In the genomic region with DNA sequence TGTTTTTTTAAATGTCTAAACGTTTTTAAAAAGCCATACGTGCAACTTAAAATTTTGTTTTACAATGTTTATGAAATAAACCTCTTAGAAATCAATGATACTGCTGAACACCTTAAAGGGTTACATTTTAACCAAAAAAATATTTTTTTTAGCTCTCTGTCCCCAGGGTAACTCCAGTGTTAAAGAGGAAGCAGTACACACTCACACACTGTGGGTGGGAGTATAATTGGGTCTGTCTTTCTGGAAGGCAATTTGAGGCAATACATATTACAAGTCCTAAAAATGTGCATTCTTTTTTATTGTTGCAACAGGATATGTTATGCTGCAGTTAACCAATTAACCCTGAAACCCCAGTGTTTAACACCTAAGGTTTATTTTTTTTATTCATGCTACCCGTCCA, we compare ENCODE assay signal across 19 cellular contexts. TPM values are rescaled to one million over a fixed set of nuclear protein-coding genes. Genes with fewer than 3 reads are reported as not detected.
DNase-seq lines count a peak whose midpoint lies in the region; ATAC-seq and TF ChIP-seq lines count a peak whose summit lies in the region.
"Had no signal": no experiment of that assay in that cellular context is flagged by ENCODE, and none has a peak within 500 bp of the region (broad histone marks: within the 10 kb centered on the region; RNA-seq: fewer than 3 reads in every experiment).

No MANE protein-coding gene starts in this region.

- no peaks in the 10 kb centered on the region for H3K27me3 ChIP-seq in BLaER1
- no peaks in the 10 kb centered on the region for H3K27me3 ChIP-seq in SU-DHL-6 (ENCODE audit: low read length)
- H3K27me3 ChIP-seq: SJSA1 had no signal

- intact Hi-C loops in activated T-helper 1 cell treated with anti-CD3 and anti-CD28 coated beads, Interleukin-12 subunit alpha, Interleukin-12 subunit beta, Interleukin-2, Interleukin-4 antibody, amounts not matched to agents 30 ng/mL and 10 ng/mL and 1 ng/mL, durations not matched to agents 14 hours and 24 hours and 36 hours (cut with micrococcal nuclease) = no loop called here

- peaks cover 8% of the 10 kb centered on the region for H3K9me3 ChIP-seq in BLaER1
- H3K9me3 ChIP-seq in SU-DHL-6 (ENCODE audit: insufficient read depth, low read length) = no peaks in the 10 kb centered on the region
- H3K9me3 ChIP-seq: SJSA1 had no signal

- DNase-seq in KBM-7 (peak; percentile 83), NOMO-1 (lab: John Stamatoyannopoulos, UW; ENCODE audit: unreplicated experiment in 2 of 2) (peak; percentile 47 to 57), foreskin melanocyte (no peak), T1000 (lab: John Stamatoyannopoulos, UW) (no peak)
- DNase-seq in activated T-helper 1 cell treated with anti-CD3 and anti-CD28 coated beads, Interleukin-12 subunit alpha, Interleukin-12 subunit beta, Interleukin-2, Interleukin-4 antibody, amounts not matched to agents 30 ng/mL and 10 ng/mL and 1 ng/mL, durations not matched to agents 14 hours and 24 hours and 36 hours (ENCODE audit: low spot score) = no peak
- DNase-seq: COR-L47, EL, H9, NCI-H1105, NCI-H1694, NCI-H510A treated with DMSO at 0.1 percent for 48 hours, NCI-H82 had no signal

- H3K4me1 Mint-ChIP-seq in activated T-helper 1 cell treated with anti-CD3 and anti-CD28 coated beads, Interleukin-12 subunit alpha, Interleukin-12 subunit beta, Interleukin-2, Interleukin-4 antibody, amounts not matched to agents 30 ng/mL and 10 ng/mL and 1 ng/mL, durations not matched to agents 14 hours and 24 hours and 36 hours (ENCODE audit: low read depth) = no peaks in the 10 kb centered on the region

- H3K9ac ChIP-seq in BLaER1 = no peak overlapping the region
- no peak overlapping the region for H3K9ac ChIP-seq in SU-DHL-6 (ENCODE audit: low read length)

- H2AFZ ChIP-seq in SU-DHL-6 (ENCODE audit: low read depth, low read length, severe bottlenecking) = no peak overlapping the region

- H3K27ac Mint-ChIP-seq in activated T-helper 1 cell treated with anti-CD3 and anti-CD28 coated beads, Interleukin-12 subunit alpha, Interleukin-12 subunit beta, Interleukin-2, Interleukin-4 antibody, amounts not matched to agents 30 ng/mL and 10 ng/mL and 1 ng/mL, durations not matched to agents 14 hours and 24 hours and 36 hours = no peak overlapping the region
- H3K27ac Mint-ChIP-seq: H9 had no signal

- peaks cover 18% of the 10 kb centered on the region for H3F3A ChIP-seq in SU-DHL-6 (ENCODE audit: insufficient read depth)

- no peaks in the 10 kb centered on the region for H3K79me2 ChIP-seq in SU-DHL-6 (ENCODE audit: insufficient read depth, low read length)

- H3K27ac ChIP-seq in BLaER1 = peak overlapping the region; percentile 72
- H3K27ac ChIP-seq in SU-DHL-6 (ENCODE audit: low read depth, low read length) = no peak overlapping the region
- H3K27ac ChIP-seq: C4-2B, HL-60, RWPE1, SJSA1 had no signal

- H3K9me2 ChIP-seq in SU-DHL-6 (replicated peaks; ENCODE audit: insufficient read depth, low read length) = no peaks in the 10 kb centered on the region

- H3K27me3 Mint-ChIP-seq in activated T-helper 1 cell treated with anti-CD3 and anti-CD28 coated beads, Interleukin-12 subunit alpha, Interleukin-12 subunit beta, Interleukin-2, Interleukin-4 antibody, amounts not matched to agents 30 ng/mL and 10 ng/mL and 1 ng/mL, durations not matched to agents 14 hours and 24 hours and 36 hours (ENCODE audit: insufficient read depth) = peaks cover 19% of the 10 kb centered on the region

- peaks cover 8% of the 10 kb centered on the region for H3K36me3 Mint-ChIP-seq in activated T-helper 1 cell treated with anti-CD3 and anti-CD28 coated beads, Interleukin-12 subunit alpha, Interleukin-12 subunit beta, Interleukin-2, Interleukin-4 antibody, amounts not matched to agents 30 ng/mL and 10 ng/mL and 1 ng/mL, durations not matched to agents 14 hours and 24 hours and 36 hours (ENCODE audit: low read depth)

- no peaks in the 10 kb centered on the region for H3K9me3 Mint-ChIP-seq in activated T-helper 1 cell treated with anti-CD3 and anti-CD28 coated beads, Interleukin-12 subunit alpha, Interleukin-12 subunit beta, Interleukin-2, Interleukin-4 antibody, amounts not matched to agents 30 ng/mL and 10 ng/mL and 1 ng/mL, durations not matched to agents 14 hours and 24 hours and 36 hours
- H3K9me3 Mint-ChIP-seq: H9 had no signal

- ATAC-seq in HG03378 (IDR thresholded peaks at IDR 0.05; ENCODE audit: unreplicated experiment) = no peak

- H3K36me3 ChIP-seq in BLaER1 (0 out of 2 replicates have a peak, but pooled peaks cover under 1% of the 10 kb centered on the region), SU-DHL-6 (ENCODE audit: low read length) (no peaks in the 10 kb centered on the region)
- H3K36me3 ChIP-seq: SJSA1 had no signal

- H3K4me3 Mint-ChIP-seq in activated T-helper 1 cell treated with anti-CD3 and anti-CD28 coated beads, Interleukin-12 subunit alpha, Interleukin-12 subunit beta, Interleukin-2, Interleukin-4 antibody, amounts not matched to agents 30 ng/mL and 10 ng/mL and 1 ng/mL, durations not matched to agents 14 hours and 24 hours and 36 hours = no peak overlapping the region
- H3K4me3 Mint-ChIP-seq: H9 had no signal

- H3K4me1 ChIP-seq in BLaER1 = peaks cover 64% of the 10 kb centered on the region
- H3K4me1 ChIP-seq: SJSA1 had no signal

- no peak for TF ChIP-seq CTCF in SU-DHL-6 (IDR thresholded peaks at IDR 0.05; ENCODE audit: insufficient read depth, low read length, poor library complexity, severe bottlenecking)

- H4K20me1 ChIP-seq in BLaER1 (no peaks in the 10 kb centered on the region), SU-DHL-6 (ENCODE audit: low read depth, low read length) (no peaks in the 10 kb centered on the region)

- H3K4me2 ChIP-seq in BLaER1 (peak overlapping the region; percentile 79), SU-DHL-6 (ENCODE audit: low read depth, low read length, poor library complexity, severe bottlenecking) (peak overlapping the region; percentile 64)

- 0 out of 2 replicates have a peak overlapping the region, but pooled peaks have one; percentile 25 for H3K4me3 ChIP-seq in BLaER1
- H3K4me3 ChIP-seq in SU-DHL-6 (ENCODE audit: insufficient read depth, low read length, poor library complexity, severe bottlenecking) = peak overlapping the region; percentile 33
- H3K4me3 ChIP-seq: SJSA1 had no signal

- in situ Hi-C loops in KBM-7 (cut with MboI; ENCODE audit: low pct_unique_long_range_greater_than_20kb, low sequenced_read_pairs) = no loop called here

RNA-seq across cellular contexts. Expression of a gene that starts 34.1 kb away (rescaled TPM):
- 7.1 and 7.5 TPM in 2 replicates for total RNA-seq in activated T-helper 1 cell treated with anti-CD3 and anti-CD28 coated beads, Interleukin-12 subunit alpha, Interleukin-12 subunit beta, Interleukin-2, Interleukin-4 antibody, amounts not matched to agents 30 ng/mL and 10 ng/mL and 1 ng/mL, durations not matched to agents 14 hours and 24 hours and 36 hours

RNA-seq across cellular contexts. Expression of a gene that starts 37.7 kb away (rescaled TPM):
- total RNA-seq in activated T-helper 1 cell treated with anti-CD3 and anti-CD28 coated beads, Interleukin-12 subunit alpha, Interleukin-12 subunit beta, Interleukin-2, Interleukin-4 antibody, amounts not matched to agents 30 ng/mL and 10 ng/mL and 1 ng/mL, durations not matched to agents 14 hours and 24 hours and 36 hours = not detected in 2 replicates
- total RNA-seq: H9, SJSA1 had no signal

Comparison
In these comparisons a context has a peak if more than half of its experiments do, and no peak if none do; other contexts are left out.
1. DNase-seq: peak in KBM-7 (single experiment) and NOMO-1 (2 of 2); none in foreskin melanocyte (single experiment), T1000 (single experiment) and activated T-helper 1 cell treated with anti-CD3 and anti-CD28 coated beads, Interleukin-12 subunit alpha, Interleukin-12 subunit beta, Interleukin-2, Interleukin-4 antibody, amounts not matched to agents 30 ng/mL and 10 ng/mL and 1 ng/mL, durations not matched to agents 14 hours and 24 hours and 36 hours (single experiment).